Comparison of ENCODE assay signal across 24 cellular contexts in the genomic region with DNA sequence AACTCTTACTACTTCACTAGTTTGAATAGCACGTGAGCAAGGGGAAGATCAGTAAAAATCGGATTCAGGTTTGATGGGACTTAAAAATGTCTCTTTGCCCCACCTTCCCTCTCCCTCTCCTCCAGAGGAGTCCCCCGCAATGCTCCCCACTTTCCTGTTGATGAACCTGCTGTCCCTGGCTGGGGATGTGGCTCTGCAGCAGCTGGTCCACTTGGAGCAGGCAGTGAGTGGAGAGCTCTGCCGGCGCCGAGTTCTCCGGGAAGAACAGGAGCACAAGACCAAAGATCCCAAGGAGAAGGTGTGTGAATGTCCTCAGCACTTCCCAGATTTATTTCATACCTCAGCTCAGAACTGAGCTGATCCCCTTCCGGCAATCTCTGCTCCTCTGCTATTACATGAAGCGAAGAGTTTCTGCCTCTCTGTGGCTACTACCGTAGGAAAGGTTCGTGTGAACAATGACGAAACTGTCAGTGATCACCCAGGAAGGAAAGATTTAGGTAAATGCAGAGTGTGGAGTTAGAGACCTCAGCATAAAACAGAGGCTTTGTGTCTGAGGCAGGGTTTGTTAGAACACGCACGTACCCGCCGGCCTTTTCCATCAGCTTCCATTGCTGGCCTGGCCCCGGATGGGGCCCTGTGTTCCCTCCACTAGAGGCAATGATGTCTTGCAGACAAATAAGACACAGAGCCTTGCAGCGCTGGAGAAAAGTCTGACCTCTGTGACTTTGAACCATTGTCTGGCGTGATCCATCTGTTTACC.
"Had no signal": no experiment of that assay in that cellular context is flagged by ENCODE, and none has a peak within 500 bp of the region (broad histone marks: within the 10 kb centered on the region; RNA-seq: fewer than 3 reads in every experiment).

No MANE protein-coding gene starts in this region.

- H3K4me3 ChIP-seq: gastrocnemius medialis, left ventricle myocardium inferior, pancreas, right lobe of liver, testis, upper lobe of left lung had no signal

- H3K9me3 Mint-ChIP-seq: activated CD4-positive, alpha-beta T cell treated with anti-CD3 and anti-CD28 coated beads, Interleukin-2, amount 10 ng/mL, durations not matched to agents 24 days and 14 days; activated naive CD8-positive, alpha-beta T cell treated with anti-CD3 and anti-CD28 coated beads for 36 hours; natural killer cell treated with Interleukin-12 subunit alpha and Interleukin-12 subunit beta and Interleukin-15 and Interleukin-18, amount 100 ng/mL, for 72 hours; stimulated activated naive B cell treated with anti-CD40 and anti-IgM and Interleukin-4, amounts not matched to agents 10 μg/mL and 1 μg/mL and 100 μg/mL, for 72 hours; T-cell; T-helper 2 cell treated with Interferon-gamma antibody and Interleukin-4, amounts not matched to agents 5 μg/mL and 100 μg/mL, for 36 hours had no signal

- H3K27ac ChIP-seq: gastrocnemius medialis, left ventricle myocardium inferior, pancreas, right lobe of liver, testis, upper lobe of left lung, VCaP had no signal

- H3K27me3 ChIP-seq: gastrocnemius medialis, pancreas, right lobe of liver, testis, upper lobe of left lung had no signal

- FAIRE-seq: astrocyte, endometrium, pancreas, small intestine had no signal

- H3K27me3 Mint-ChIP-seq: activated CD4-positive, alpha-beta T cell treated with anti-CD3 and anti-CD28 coated beads, Interleukin-2, amount 10 ng/mL, durations not matched to agents 24 days and 14 days; activated naive CD8-positive, alpha-beta T cell treated with anti-CD3 and anti-CD28 coated beads for 36 hours; natural killer cell treated with Interleukin-12 subunit alpha and Interleukin-12 subunit beta and Interleukin-15 and Interleukin-18, amount 100 ng/mL, for 72 hours; stimulated activated naive B cell treated with anti-CD40 and anti-IgM and Interleukin-4, amounts not matched to agents 10 μg/mL and 1 μg/mL and 100 μg/mL, for 72 hours; T-cell had no signal

- H3K4me3 Mint-ChIP-seq: activated CD4-positive, alpha-beta T cell treated with anti-CD3 and anti-CD28 coated beads, Interleukin-2, amount 10 ng/mL, durations not matched to agents 24 days and 14 days; activated CD8-positive, alpha-beta T cell treated with anti-CD3 and anti-CD28 coated beads, Interleukin-2, amount 10 ng/mL, durations not matched to agents 7 days and 5 days; activated naive CD8-positive, alpha-beta T cell treated with anti-CD3 and anti-CD28 coated beads for 36 hours; natural killer cell treated with Interleukin-12 subunit alpha and Interleukin-12 subunit beta and Interleukin-15 and Interleukin-18, amount 100 ng/mL, for 72 hours; stimulated activated naive B cell treated with anti-CD40 and anti-IgM and Interleukin-4, amounts not matched to agents 10 μg/mL and 1 μg/mL and 100 μg/mL, for 72 hours; T-cell; T-helper 2 cell treated with Interferon-gamma antibody and Interleukin-4, amounts not matched to agents 5 μg/mL and 100 μg/mL, for 36 hours had no signal

- ATAC-seq: activated CD4-positive, CD25-positive, alpha-beta regulatory T cell treated with anti-CD3 and anti-CD28 coated beads, Interleukin-2, amount 50 U/mL, for 24 hours; activated CD8-positive, alpha-beta T cell treated with anti-CD3 and anti-CD28 coated beads, Interleukin-2, amount 10 ng/mL, durations not matched to agents 7 days and 5 days; gastrocnemius medialis; natural killer cell treated with Interleukin-12 subunit alpha and Interleukin-12 subunit beta and Interleukin-15 and Interleukin-18, amount 100 ng/mL, for 72 hours; pancreas; right lobe of liver; SK-N-SH treated with all-trans-retinoic acid at 6 μM for 48 hours; stimulated activated naive B cell treated with anti-CD40 and anti-IgM and Interleukin-4, amounts not matched to agents 10 μg/mL and 1 μg/mL and 100 μg/mL, for 72 hours; T-cell had no signal

- H3K4me1 ChIP-seq: pancreas had no signal

- H3K27ac Mint-ChIP-seq: activated CD8-positive, alpha-beta T cell treated with anti-CD3 and anti-CD28 coated beads, Interleukin-2, amount 10 ng/mL, durations not matched to agents 7 days and 5 days; activated naive CD8-positive, alpha-beta T cell treated with anti-CD3 and anti-CD28 coated beads for 36 hours; natural killer cell treated with Interleukin-12 subunit alpha and Interleukin-12 subunit beta and Interleukin-15 and Interleukin-18, amount 100 ng/mL, for 72 hours; stimulated activated naive B cell treated with anti-CD40 and anti-IgM and Interleukin-4, amounts not matched to agents 10 μg/mL and 1 μg/mL and 100 μg/mL, for 72 hours; T-cell; T-helper 2 cell treated with Interferon-gamma antibody and Interleukin-4, amounts not matched to agents 5 μg/mL and 100 μg/mL, for 36 hours had no signal

- DNase-seq: activated CD4-positive, alpha-beta T cell treated with anti-CD3 and anti-CD28 coated beads, Interleukin-2, amount 10 ng/mL, durations not matched to agents 24 days and 14 days; activated CD8-positive, alpha-beta T cell treated with anti-CD3 and anti-CD28 coated beads, Interleukin-2, amount 10 ng/mL, durations not matched to agents 7 days and 5 days; activated naive CD8-positive, alpha-beta T cell treated with anti-CD3 and anti-CD28 coated beads for 36 hours; cerebellar nuclear complex; erythroblast; gastrocnemius medialis; hippocampal formation; left ventricle myocardium inferior; midbrain; pancreas; right lobe of liver; small intestine; stimulated activated CD4-positive, alpha-beta T cell treated with anti-CD3 and anti-CD28 coated beads, Interleukin-2, amount 100 ng/mL, for 24 hours; stimulated activated naive B cell treated with anti-CD40 and anti-IgM and Interleukin-4, amounts not matched to agents 10 μg/mL and 1 μg/mL and 100 μg/mL, for 72 hours; T-cell; testis; upper lobe of left lung had no signal

- H3K9me3 ChIP-seq: gastrocnemius medialis, left ventricle myocardium inferior, pancreas, right lobe of liver, testis, upper lobe of left lung had no signal
